12 cellular contexts compared by ENCODE assay signal in the genomic region with DNA sequence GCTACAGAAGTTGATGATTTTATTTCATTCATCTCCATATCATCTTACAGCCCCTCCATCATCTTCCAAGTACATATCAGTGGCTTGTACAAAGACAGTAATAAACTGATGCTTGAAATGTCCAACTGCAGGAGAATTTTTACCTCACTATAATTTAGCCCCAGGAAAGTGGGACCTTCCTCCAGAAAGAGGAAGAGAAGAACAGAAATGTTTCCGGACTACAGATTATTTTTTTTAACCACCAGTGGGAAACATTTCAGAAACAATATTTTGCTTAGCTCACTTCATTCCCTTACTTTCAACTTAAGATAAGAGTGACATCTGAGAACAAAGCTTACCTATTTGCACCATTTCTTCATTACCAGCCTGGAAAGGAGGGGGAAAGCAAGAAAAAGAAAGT. TPM values are rescaled to one million over a fixed set of nuclear protein-coding genes. Genes with fewer than 3 reads are reported as not detected.
DNase-seq lines count a peak whose midpoint lies in the region; ATAC-seq, FAIRE-seq and TF ChIP-seq lines count a peak whose summit lies in the region.
"Had no signal": no experiment of that assay in that cellular context is flagged by ENCODE, and none has a peak within 500 bp of the region (broad histone marks: within the 10 kb centered on the region; RNA-seq: fewer than 3 reads in every experiment).

No MANE protein-coding gene starts in this region.

- H3K36me3 ChIP-seq in ES-I3 (ENCODE audit: insufficient read depth, low read length) = no peaks in the 10 kb centered on the region
- H3K36me3 ChIP-seq in SK-N-MC (ENCODE audit: insufficient read depth, low read length) = no peaks in the 10 kb centered on the region
- no peaks in the 10 kb centered on the region for H3K36me3 ChIP-seq in ovary
- H3K36me3 ChIP-seq: transverse colon had no signal

- FAIRE-seq in HTR-8/SVneo (lab: Jason Lieb, UNC) = no peak

- peaks cover 14% of the 10 kb centered on the region; the same call in 1 of the 2 replicates for H3K4me1 ChIP-seq in ES-I3 (ENCODE audit: insufficient read depth, low read length)
- H3K4me1 ChIP-seq in ovary (ENCODE audit: insufficient read depth) = no peaks in the 10 kb centered on the region

- DNase-seq in SK-N-MC (ENCODE audit: low read depth, low spot score) = no peak
- no peak for DNase-seq in epithelial cell of proximal tubule (ENCODE audit: low read depth)
- no peak for DNase-seq in ovary
- DNase-seq in HTR-8/SVneo (ENCODE audit: insufficient read length, low spot score) = no peak
- DNase-seq in NCI-H2171 treated with DMSO at 0.1 percent for 48 hours (lab: John Stamatoyannopoulos, UW) = no peak
- DNase-seq in DMS79 treated with DMSO at 0.1 percent for 48 hours (lab: John Stamatoyannopoulos, UW) = no peak
- DNase-seq: cerebellar nuclear complex, left ventricle myocardium superior, NCI-H446 treated with DMSO at 0.1 percent for 48 hours had no signal

- intact Hi-C loops in ovary (cut with DNase I) = no loop called here

- TF ChIP-seq CTCF in epithelial cell of proximal tubule (conservative IDR thresholded peaks at IDR 0.05; ENCODE audit: low read depth, low read length) (no peak), ovary (IDR thresholded peaks at IDR 0.05) (no peak)

- H3K4me3 ChIP-seq in SK-N-MC = peak overlapping the region; percentile 94
- H3K4me3 ChIP-seq in epithelial cell of proximal tubule (ENCODE audit: low read depth, low read length) = peak overlapping the region; percentile 75
- peak overlapping the region; percentile 59 for H3K4me3 ChIP-seq in ovary

- TF ChIP-seq EP300 in ovary (IDR thresholded peaks at IDR 0.05) = no peak

- WGBS in ovary, 3 donors = 9 to 16% (median 16%) methylated on average over 1 of the region's 1 CpG

- ATAC-seq in GM21528 (IDR thresholded peaks at IDR 0.05; ENCODE audit: low FRiP score, unreplicated experiment) = no peak

- no peaks in the 10 kb centered on the region for H3K27me3 ChIP-seq in ovary

- no peak overlapping the region for H3K27ac ChIP-seq in SK-N-MC
- peak overlapping the region in 1 of 2 donors; percentile 84 for H3K27ac ChIP-seq in ovary

- no peak for TF ChIP-seq POLR2A in ovary (IDR thresholded peaks at IDR 0.05)

- no peaks in the 10 kb centered on the region for H3K9me3 ChIP-seq in ES-I3 (ENCODE audit: control insufficient read depth, insufficient read depth, low read length)
- no peaks in the 10 kb centered on the region for H3K9me3 ChIP-seq in SK-N-MC (ENCODE audit: low read depth, low read length)
- no peaks in the 10 kb centered on the region for H3K9me3 ChIP-seq in ovary
- H3K9me3 ChIP-seq: transverse colon had no signal

- peak overlapping the region; percentile 98; the same call in 1 of the 2 replicates for H3K9ac ChIP-seq in ES-I3 (ENCODE audit: low read depth, low read length)
- H3K9ac ChIP-seq in SK-N-MC (ENCODE audit: insufficient read length) = no peak overlapping the region

RNA-seq across cellular contexts. Expression of a gene that starts 2.0 kb away (rescaled TPM):
- total RNA-seq in epithelial cell of proximal tubule (4.6 and 4.7 TPM in 2 replicates), ovary (1 to 10 TPM; 3.1 to 6.6 (median 4.6) TPM)
- 1 to 10 TPM; 1.2 to 2.8 TPM for polyA plus RNA-seq in ovary
